ENCODE assay signal across 11 cellular contexts in the genomic region with DNA sequence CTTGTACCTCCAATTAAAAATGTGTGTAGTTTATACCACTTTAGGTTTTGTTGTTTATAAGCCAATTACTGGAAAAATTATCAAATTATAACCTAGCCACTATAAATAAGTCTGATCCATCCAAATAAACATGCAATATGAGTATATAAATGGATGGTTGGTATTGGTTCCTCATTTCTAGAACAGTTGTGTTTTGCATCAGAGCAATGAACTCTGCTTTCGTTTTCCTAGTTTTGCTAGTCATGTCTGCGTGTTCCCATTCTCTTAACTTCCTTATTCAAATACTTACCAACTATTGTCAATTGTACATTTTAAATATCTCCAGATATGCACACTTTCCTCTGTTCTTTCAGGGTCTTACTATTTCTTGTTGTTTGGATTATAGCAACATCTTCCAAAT.
A peak's percentile ranks its signal among the peaks of the same experiment; 100 is the strongest.
DNase-seq lines count a peak whose midpoint lies in the region; ATAC-seq and TF ChIP-seq lines count a peak whose summit lies in the region.
"Had no signal": no experiment of that assay in that cellular context is flagged by ENCODE, and none has a peak within 500 bp of the region (broad histone marks: within the 10 kb centered on the region; RNA-seq: fewer than 3 reads in every experiment).

No MANE protein-coding gene starts in this region.

- ATAC-seq in GM19324 (IDR thresholded peaks at IDR 0.05; ENCODE audit: low FRiP score, unreplicated experiment), result peak; percentile 67
- peak; percentile 74 for ATAC-seq in HG02840 (IDR thresholded peaks at IDR 0.05; ENCODE audit: low FRiP score, unreplicated experiment)
- peak; percentile 70 for ATAC-seq in HG03571 (IDR thresholded peaks at IDR 0.05; ENCODE audit: unreplicated experiment)
- peak; percentile 48 for ATAC-seq in sciatic nerve
- no peak for ATAC-seq in Right ventricle myocardium inferior

- WGBS in esophagus muscularis mucosa, result 79% methylated on average over 2 of the region's 2 CpGs

- no peaks in the 10 kb centered on the region for H3K4me1 ChIP-seq in esophagus muscularis mucosa

- DNase-seq in sciatic nerve (ENCODE audit: low spot score) (no peak), Right ventricle myocardium inferior (ENCODE audit: missing footprints) (no peak), esophagus muscularis mucosa (ENCODE audit: extremely low spot score) (no peak)
- no peak for DNase-seq in stimulated activated CD4-positive, alpha-beta T cell treated with anti-CD3 and anti-CD28 coated beads, Interleukin-4, amount 100 ng/mL, for 4 hours
- DNase-seq: DMS79 treated with DMSO at 0.1 percent for 48 hours, GM23248, NCI-H774 had no signal

- TF ChIP-seq EP300 in esophagus muscularis mucosa (IDR thresholded peaks at IDR 0.05), result no peak

- H3K36me3 ChIP-seq in esophagus muscularis mucosa, result no peaks in the 10 kb centered on the region

- no peak for TF ChIP-seq POLR2A in esophagus muscularis mucosa (IDR thresholded peaks at IDR 0.05; ENCODE audit: low read depth)

- no peak for TF ChIP-seq CTCF in esophagus muscularis mucosa (IDR thresholded peaks at IDR 0.05)

- H3K27me3 ChIP-seq in esophagus muscularis mucosa, result no peaks in the 10 kb centered on the region

- no peak overlapping the region for H3K27ac ChIP-seq in esophagus muscularis mucosa (replicated peaks in 1 of 4)
- H3K27ac ChIP-seq: GM23248 had no signal

- H3K9me3 ChIP-seq in esophagus muscularis mucosa, result no peaks in the 10 kb centered on the region

- intact Hi-C loops in sciatic nerve (cut with DNase I), result no loop called here
- intact Hi-C loops in Right ventricle myocardium inferior (cut with DNase I), result no loop called here
- intact Hi-C loops in esophagus muscularis mucosa (cut with DNase I), result no loop called here

- H3K4me3 ChIP-seq in esophagus muscularis mucosa, result no peak overlapping the region
- H3K4me3 ChIP-seq: GM23248, lung had no signal
